10 cellular contexts compared by ENCODE assay signal in genomic region chr18:57970356-57971095, GRCh38.
DNase-seq lines count a peak whose midpoint lies in the region; ATAC-seq, FAIRE-seq and TF ChIP-seq lines count a peak whose summit lies in the region.
"Had no signal": no experiment of that assay in that cellular context is flagged by ENCODE, and none has a peak within 500 bp of the region (broad histone marks: within the 10 kb centered on the region; RNA-seq: fewer than 3 reads in every experiment).

No MANE protein-coding gene starts in this region.

- H3K4me3 ChIP-seq in WI38 (ENCODE audit: low read depth, low read length) (no peak overlapping the region), kidney (ENCODE audit: low read length in 2 of 2) (no peak overlapping the region)

- H3K9ac ChIP-seq in kidney (ENCODE audit: low read length in 2 of 2): no peak overlapping the region

- peak; percentile 6 for DNase-seq in H54 (ENCODE audit: insufficient read length, low spot score)
- DNase-seq in kidney: no peak
- no peak for DNase-seq in NCI-H446 treated with DMSO at 0.1 percent for 48 hours (lab: John Stamatoyannopoulos, UW)
- DNase-seq in SHP77 (lab: John Stamatoyannopoulos, UW): no peak
- DNase-seq: MV-4-11, T-cell had no signal

- FAIRE-seq in H54 (lab: Jason Lieb, UNC) (no peak), kidney (lab: Jason Lieb, UNC) (no peak)

- no peak for TF ChIP-seq POLR2A in H54 (IDR thresholded peaks at IDR 0.05; ENCODE audit: low read depth, low read length)

- intact Hi-C loops in kidney (cut with DNase I): no loop called here

- H3K27ac ChIP-seq in C4-2B (no peak overlapping the region), kidney (ENCODE audit: low read depth in 2 of 2, low read length in 2 of 2) (no peak overlapping the region)

- peaks cover 5 to 9% of the 10 kb centered on the region in 2 donors for H3K4me1 ChIP-seq in kidney (ENCODE audit: control insufficient read depth in 1 of 2, insufficient read depth in 1 of 2, low read depth in 1 of 2, low read length in 2 of 2)

- no peaks in the 10 kb centered on the region for H3K36me3 ChIP-seq in kidney (ENCODE audit: control insufficient read depth in 1 of 2, insufficient read depth in 2 of 2, low read length in 2 of 2)

- no peaks in the 10 kb centered on the region for H3K9me3 ChIP-seq in kidney (ENCODE audit: control insufficient read depth in 1 of 2, low read length in 2 of 2)

- TF ChIP-seq CTCF in C4-2B (conservative IDR thresholded peaks at IDR 0.05) (peak; percentile 60), WI38 (IDR thresholded peaks at IDR 0.05; ENCODE audit: low read depth, low read length) (peak; percentile 27; the same call in 1 of the 2 replicates), kidney (IDR thresholded peaks at IDR 0.05; ENCODE audit: borderline replicate concordance, extremely low read depth, insufficient read depth) (peak; percentile 22)

- no peak for ATAC-seq in GM21737 (IDR thresholded peaks at IDR 0.05; ENCODE audit: unreplicated experiment)
- ATAC-seq in GM19467 (IDR thresholded peaks at IDR 0.05; ENCODE audit: unreplicated experiment): no peak
- ATAC-seq: T-cell had no signal
